Comparison of ENCODE assay signal across 8 cellular contexts in genomic region chr19:50315773-50316448, GRCh38. TPM values are rescaled to one million over a fixed set of nuclear protein-coding genes. Genes with fewer than 3 reads are reported as not detected.
DNase-seq lines count a peak whose midpoint lies in the region; ATAC-seq and FAIRE-seq lines count a peak whose summit lies in the region.
"Had no signal": no experiment of that assay in that cellular context is flagged by ENCODE, and none has a peak within 500 bp of the region (broad histone marks: within the 10 kb centered on the region; RNA-seq: fewer than 3 reads in every experiment).

No MANE protein-coding gene starts in this region.

- H3K9me3 ChIP-seq in Karpas-422 (ENCODE audit: low read length), result no peaks in the 10 kb centered on the region

- peak overlapping the region; percentile 32 for H3K4me3 Mint-ChIP-seq in activated CD4-positive, alpha-beta memory T cell treated with anti-CD3 and anti-CD28 coated beads for 36 hours
- peak overlapping the region in 6 of 8 donors; percentile 61 to 74 (median 68) for H3K4me3 Mint-ChIP-seq in naive B cell

- 0 out of 2 replicates have a peak, but pooled peaks cover 3% of the 10 kb centered on the region for H3K36me3 ChIP-seq in Karpas-422 (ENCODE audit: insufficient read depth, low read length)

- DNase-seq in Karpas-422 (peak; percentile 76), naive B cell (no peak)
- DNase-seq in activated CD4-positive, alpha-beta memory T cell treated with anti-CD3 and anti-CD28 coated beads for 36 hours, result peak; percentile 64
- DNase-seq: IMR-90 had no signal

- no peak overlapping the region for H3K27ac Mint-ChIP-seq in activated CD4-positive, alpha-beta memory T cell treated with anti-CD3 and anti-CD28 coated beads for 36 hours
- peak overlapping the region in 1 of 6 donors; percentile 51 for H3K27ac Mint-ChIP-seq in naive B cell

- H3K27me3 ChIP-seq in Karpas-422 (ENCODE audit: low read length), result no peaks in the 10 kb centered on the region

- CTCF ChIA-PET in activated CD4-positive, alpha-beta memory T cell treated with anti-CD3 and anti-CD28 coated beads for 36 hours (lab: Charles Lee), result interaction anchor here (0.7 to 0.8 kb wide), 2 partner anchors 12 to 13 kb away, joined by 3 to 4 read pairs; no protein-coding TSS in a partner anchor

- peaks cover 20% of the 10 kb centered on the region for H3K4me1 ChIP-seq in Karpas-422 (ENCODE audit: low read length)

- H4K20me1 ChIP-seq in Karpas-422 (ENCODE audit: insufficient read depth, low read depth, low read length), result peaks cover 8% of the 10 kb centered on the region; the same call in 1 of the 2 replicates

- H3K4me3 ChIP-seq in Karpas-422 (ENCODE audit: low read length), result peak overlapping the region; percentile 53

- peaks cover 17% of the 10 kb centered on the region for H3K4me1 Mint-ChIP-seq in activated CD4-positive, alpha-beta memory T cell treated with anti-CD3 and anti-CD28 coated beads for 36 hours (ENCODE audit: low read depth)
- H3K4me1 Mint-ChIP-seq in naive B cell, result peaks cover 28 to 36% (median 34%) of the 10 kb centered on the region in 3 donors

- no peaks in the 10 kb centered on the region for H3K9me2 ChIP-seq in Karpas-422 (replicated peaks; ENCODE audit: insufficient read depth, low read length)

- ATAC-seq in naive B cell (ENCODE audit: low read depth in 2 of 2) (peak; percentile 70 to 83), HG03095 (IDR thresholded peaks at IDR 0.05; ENCODE audit: unreplicated experiment) (no peak), GM21423 (IDR thresholded peaks at IDR 0.05; ENCODE audit: unreplicated experiment) (no peak), GM21825 (IDR thresholded peaks at IDR 0.05; ENCODE audit: unreplicated experiment) (no peak)

- H3K27ac ChIP-seq in Karpas-422 (ENCODE audit: low read length), result no peak overlapping the region

- peak overlapping the region; percentile 59 for H3K9ac ChIP-seq in Karpas-422 (ENCODE audit: low read length)

- peaks cover 2% of the 10 kb centered on the region for H3K36me3 Mint-ChIP-seq in activated CD4-positive, alpha-beta memory T cell treated with anti-CD3 and anti-CD28 coated beads for 36 hours
- H3K36me3 Mint-ChIP-seq in naive B cell, result peaks cover 0 to 16% of the 10 kb centered on the region in 2 donors

- POLR2A ChIA-PET in activated CD4-positive, alpha-beta memory T cell treated with anti-CD3 and anti-CD28 coated beads for 36 hours (lab: Charles Lee), result interaction anchor here (1.5 kb wide), 1 partner anchor 15 kb away, joined by 3 read pairs; no protein-coding TSS in a partner anchor

- peak overlapping the region; percentile 64 for H3K4me2 ChIP-seq in Karpas-422 (ENCODE audit: low read depth, low read length, poor library complexity, severe bottlenecking)

- no peaks in the 10 kb centered on the region for H3K9me3 Mint-ChIP-seq in activated CD4-positive, alpha-beta memory T cell treated with anti-CD3 and anti-CD28 coated beads for 36 hours
- peaks cover 0 to 8% (median 2%) of the 10 kb centered on the region in 7 donors for H3K9me3 Mint-ChIP-seq in naive B cell

- no peaks in the 10 kb centered on the region for H3K79me2 ChIP-seq in Karpas-422 (ENCODE audit: low read length)

- FAIRE-seq in G401.6 (lab: Jason Lieb, UNC), result peak; percentile 75

- intact Hi-C loops in activated CD4-positive, alpha-beta memory T cell treated with anti-CD3 and anti-CD28 coated beads for 36 hours (cut with micrococcal nuclease), result no loop called here

- H3K27me3 Mint-ChIP-seq in activated CD4-positive, alpha-beta memory T cell treated with anti-CD3 and anti-CD28 coated beads for 36 hours, result peaks cover 40% of the 10 kb centered on the region
- H3K27me3 Mint-ChIP-seq in naive B cell, result peaks cover 25 to 64% (median 36%) of the 10 kb centered on the region in 3 donors

- H2AFZ ChIP-seq in Karpas-422 (ENCODE audit: low read length), result peak overlapping the region; percentile 55; the same call in 1 of the 2 replicates

RNA-seq across cellular contexts. Expression of gene KCNC3, which starts 13.3 kb away (rescaled TPM):
- 10.8 and 18.1 TPM in 2 replicates for total RNA-seq in Karpas-422 (2014; rRNA removed; shearing (Covaris generic); ENCODE audit: low replicate concordance)
- 1 to 10 TPM; 5.4 to 6.2 TPM for total RNA-seq in activated CD4-positive, alpha-beta memory T cell treated with anti-CD3 and anti-CD28 coated beads for 36 hours
- under 1 TPM in 2 of 6 donors, not detected in 4; 0.08 to 0.12 TPM for polyA plus RNA-seq in naive B cell (ENCODE audit: low read depth in 6 of 6)
- total RNA-seq: IMR-90 had no signal

RNA-seq across cellular contexts. Expression of gene NAPSA, which starts 49.5 kb away (rescaled TPM):
- total RNA-seq in Karpas-422 (2014; rRNA removed; shearing (Covaris generic); ENCODE audit: low replicate concordance), result 0.11 and 2.3 TPM in 2 replicates
- 10 to 100 TPM; 88.8 to 99.8 TPM for total RNA-seq in activated CD4-positive, alpha-beta memory T cell treated with anti-CD3 and anti-CD28 coated beads for 36 hours
- polyA plus RNA-seq in naive B cell (ENCODE audit: low read depth in 6 of 6), result 1 to 10 TPM in 3 of 6 donors, under 1 TPM in 2, not detected in 1; 0.38 to 1.8 (median 1.1) TPM
- total RNA-seq: IMR-90 had no signal

Comparison
In these comparisons a context has a peak if more than half of its experiments do, and no peak if none do; other contexts are left out.
1. ATAC-seq: peak in naive B cell (2 of 2); none in HG03095 (single experiment), GM21423 (single experiment) and GM21825 (single experiment).
2. RNA of gene NAPSA, which starts 49.5 kb away (total RNA-seq): 88.8 to 99.8 TPM in activated CD4-positive, alpha-beta memory T cell treated with anti-CD3 and anti-CD28 coated beads for 36 hours; 0.11 to 2.3 TPM in Karpas-422; every median in the first group is over 10 times any median in the second.